ENCODE assay signal across 1 cellular context in genomic region chr16:2340564-2341455, GRCh38.
A peak's percentile ranks its signal among the peaks of the same experiment; 100 is the strongest.
TF ChIP-seq lines count a peak whose summit lies in the region.

Gene ABCA3, minus strand, starts transcription at chr16:2340728. Its CDS starts 14,262 bp downstream, at chr16:2326466.

TF ChIP-seq in SK-N-SH, 30 proteins besides CTCF, POLR2A, EP300 and RAD21 (continued from another document):
- TF ChIP-seq IRF3 (IDR thresholded peaks at IDR 0.05; ENCODE audit: low read depth, low read length) = no peak
- TF ChIP-seq TAF1 (IDR thresholded peaks at IDR 0.05; ENCODE audit: borderline replicate concordance, low read depth, low read length) = peak; percentile 51; the same call in 1 of the 2 replicates
- TF ChIP-seq MAX (IDR thresholded peaks at IDR 0.05; ENCODE audit: low read depth) = peak; percentile 100
- no peak for TF ChIP-seq GABPA (IDR thresholded peaks at IDR 0.05; ENCODE audit: low read depth)
- TF ChIP-seq SIN3A (IDR thresholded peaks at IDR 0.05; ENCODE audit: borderline replicate concordance, low read depth, low read length) = peak; percentile 93
- no peak for TF ChIP-seq RCOR1 (IDR thresholded peaks at IDR 0.05; ENCODE audit: low read length)
- no peak for TF ChIP-seq REST (IDR thresholded peaks at IDR 0.05; ENCODE audit: low read depth, low read length)
- peak; percentile 68 for TF ChIP-seq CHD2 (IDR thresholded peaks at IDR 0.05; ENCODE audit: low read length, partially characterized antibody)
- no peak for TF ChIP-seq RFX5 (IDR thresholded peaks at IDR 0.05; ENCODE audit: low read length)
- no peak for TF ChIP-seq MEF2A (IDR thresholded peaks at IDR 0.05; ENCODE audit: borderline replicate concordance, low read depth)
- no peak for TF ChIP-seq POLR2AphosphoS5 (IDR thresholded peaks at IDR 0.05; ENCODE audit: low read depth, low read length)
- peak; percentile 99 for TF ChIP-seq MXI1 (IDR thresholded peaks at IDR 0.05; ENCODE audit: low read depth, low read length)
- TF ChIP-seq GATA2 (CRISPR knock-in tag; IDR thresholded peaks at IDR 0.05) = no peak
- no peak for TF ChIP-seq RXRA (IDR thresholded peaks at IDR 0.05; ENCODE audit: borderline replicate concordance, low read depth)
- no peak for TF ChIP-seq NFIC (IDR thresholded peaks at IDR 0.05; ENCODE audit: borderline replicate concordance)
